In the genomic region with DNA sequence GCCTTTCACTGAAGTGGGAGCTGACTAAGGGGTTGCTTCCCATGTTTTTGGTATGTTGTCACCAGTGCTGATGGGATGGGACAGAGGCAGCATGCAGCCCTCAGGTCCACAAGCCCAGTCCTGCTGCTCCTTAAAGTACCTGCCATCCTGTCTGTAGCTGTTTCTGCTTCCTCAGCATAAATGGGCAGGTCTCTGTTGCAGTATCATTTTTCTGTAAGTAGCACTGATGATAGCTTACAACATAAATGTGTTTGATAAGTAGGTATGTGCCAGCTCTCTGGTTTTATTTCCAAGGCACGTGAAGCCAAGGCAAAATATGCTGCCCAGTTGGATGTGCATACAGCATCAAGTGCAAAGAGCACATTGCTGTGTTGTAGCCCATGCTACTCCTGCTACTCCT, we compare ENCODE assay signal across 28 cellular contexts.
"Had no signal": no experiment of that assay in that cellular context is flagged by ENCODE, and none has a peak within 500 bp of the region (broad histone marks: within the 10 kb centered on the region; RNA-seq: fewer than 3 reads in every experiment).

No MANE protein-coding gene starts in this region.

- H3K27ac Mint-ChIP-seq: activated B cell treated with CpG ODN at 0.5 μM for 24 hours; activated CD4-positive, alpha-beta T cell treated with anti-CD3 and anti-CD28 coated beads, Interleukin-2, amount 10 ng/mL, durations not matched to agents 24 days and 14 days; activated naive CD8-positive, alpha-beta T cell treated with anti-CD3 and anti-CD28 coated beads, Interleukin-2, amount 10 ng/mL, durations not matched to agents 7 days and 5 days; activated T-helper 17 cell treated with anti-CD3 and anti-CD28 coated beads, Interleukin-2, amount 50 U/mL, for 72 hours; T-helper 17 cell had no signal

- H3K9me3 Mint-ChIP-seq: activated B cell treated with CpG ODN at 0.5 μM for 24 hours; activated CD4-positive, alpha-beta T cell treated with anti-CD3 and anti-CD28 coated beads, Interleukin-2, amount 10 ng/mL, durations not matched to agents 24 days and 14 days; activated naive CD8-positive, alpha-beta T cell treated with anti-CD3 and anti-CD28 coated beads, Interleukin-2, amount 10 ng/mL, durations not matched to agents 7 days and 5 days; activated T-helper 17 cell treated with anti-CD3 and anti-CD28 coated beads, Interleukin-2, amount 50 U/mL, for 72 hours had no signal

- DNase-seq: activated B cell treated with CpG ODN at 0.5 μM for 24 hours; activated CD4-positive, alpha-beta T cell treated with anti-CD3 and anti-CD28 coated beads for 1 hour; activated CD4-positive, alpha-beta T cell treated with anti-CD3 and anti-CD28 coated beads, Interleukin-2, amount 10 ng/mL, durations not matched to agents 24 days and 14 days; activated CD4-positive, alpha-beta T cell treated with anti-CD3 and anti-CD28 coated beads, Interleukin-2, amount 50 U/mL, for 48 hours; activated CD8-positive, alpha-beta memory T cell treated with anti-CD3 and anti-CD28 coated beads for 24 hours; activated gamma-delta T cell; activated naive CD4-positive, alpha-beta T cell treated with anti-CD3 and anti-CD28 coated beads, Interleukin-2, amount 50 U/mL, for 16 hours; activated naive CD8-positive, alpha-beta T cell treated with anti-CD3 and anti-CD28 coated beads, Interleukin-2, amount 10 ng/mL, durations not matched to agents 7 days and 5 days; activated T-cell treated with anti-CD3 and anti-CD28 coated beads, Interleukin-2, amount 50 U/mL, for 48 hours; aorta; caudate nucleus; MG63; MV-4-11; NCI-H1092 treated with DMSO at 0.1 percent for 48 hours; NCI-H1417 treated with DMSO at 0.1 percent for 48 hours; NCI-H1694; NCI-H2029; NCI-H2107; NCI-H2171 treated with DMSO at 0.1 percent for 48 hours; NCI-H345; NCI-H510A; NCI-H69; PC-3; SHP77 treated with DMSO at 0.1 percent for 48 hours; T-helper 17 cell; T-helper 9 cell had no signal

- H3K4me1 Mint-ChIP-seq: activated B cell treated with CpG ODN at 0.5 μM for 24 hours had no signal

- H3K36me3 ChIP-seq: breast epithelium had no signal

- H3K4me3 Mint-ChIP-seq: activated B cell treated with CpG ODN at 0.5 μM for 24 hours; activated CD4-positive, alpha-beta T cell treated with anti-CD3 and anti-CD28 coated beads, Interleukin-2, amount 10 ng/mL, durations not matched to agents 24 days and 14 days; activated naive CD8-positive, alpha-beta T cell treated with anti-CD3 and anti-CD28 coated beads, Interleukin-2, amount 10 ng/mL, durations not matched to agents 7 days and 5 days; activated T-helper 17 cell treated with anti-CD3 and anti-CD28 coated beads, Interleukin-2, amount 50 U/mL, for 72 hours; T-helper 17 cell had no signal

- H3K4me3 ChIP-seq: breast epithelium, MG63 had no signal

- H3K9me3 ChIP-seq: breast epithelium, MG63 had no signal

- H3K27me3 ChIP-seq: breast epithelium, MG63 had no signal

- H3K27me3 Mint-ChIP-seq: activated B cell treated with CpG ODN at 0.5 μM for 24 hours; activated CD4-positive, alpha-beta T cell treated with anti-CD3 and anti-CD28 coated beads, Interleukin-2, amount 10 ng/mL, durations not matched to agents 24 days and 14 days; activated naive CD8-positive, alpha-beta T cell treated with anti-CD3 and anti-CD28 coated beads, Interleukin-2, amount 10 ng/mL, durations not matched to agents 7 days and 5 days; activated T-helper 17 cell treated with anti-CD3 and anti-CD28 coated beads, Interleukin-2, amount 50 U/mL, for 72 hours; T-helper 17 cell had no signal

- ATAC-seq: activated T-helper 17 cell treated with anti-CD3 and anti-CD28 coated beads, Interleukin-2, amount 50 U/mL, for 72 hours; PC-3; T-helper 17 cell had no signal
